Comparison of ENCODE assay signal across 11 cellular contexts in genomic region chrY:14344648-14345333, GRCh38.
DNase-seq lines count a peak whose midpoint lies in the region; ATAC-seq and TF ChIP-seq lines count a peak whose summit lies in the region.
"Had no signal": no experiment of that assay in that cellular context is flagged by ENCODE, and none has a peak within 500 bp of the region (broad histone marks: within the 10 kb centered on the region; RNA-seq: fewer than 3 reads in every experiment).

No MANE protein-coding gene starts in this region.

- H3K4me3 ChIP-seq in CD4-positive, alpha-beta memory T cell (ENCODE audit: low read length in 2 of 2), result peak overlapping the region; percentile 17 to 30
- no peak overlapping the region for H3K4me3 ChIP-seq in mucosa of descending colon

- CTCF ChIA-PET in CD4-positive, alpha-beta memory T cell (lab: Charles Lee; ENCODE audit: partially characterized antibody), result interaction anchor here (1.2 kb wide), 1 partner anchor 11 kb away, joined by 3 read pairs; no protein-coding TSS in a partner anchor

- H3K27me3 Mint-ChIP-seq in CD4-positive, alpha-beta memory T cell, result no peaks in the 10 kb centered on the region

- ATAC-seq in GM21423 (IDR thresholded peaks at IDR 0.05; ENCODE audit: unreplicated experiment), result peak; percentile 48
- ATAC-seq in mucosa of descending colon, result no peak

- peaks cover 0 to 61% (median 14%) of the 10 kb centered on the region in 4 donors for H3K4me1 Mint-ChIP-seq in CD4-positive, alpha-beta memory T cell

- peaks cover 48% of the 10 kb centered on the region for H3K4me1 ChIP-seq in CD4-positive, alpha-beta memory T cell (ENCODE audit: insufficient read depth, low read length)
- H3K4me1 ChIP-seq in mucosa of descending colon (ENCODE audit: low read depth), result no peaks in the 10 kb centered on the region
- H3K4me1 ChIP-seq: stomach had no signal

- peak in 1 of 5 donors; percentile 82 for DNase-seq in CD4-positive, alpha-beta memory T cell
- DNase-seq in LoVo (ENCODE audit: low spot score), result peak; percentile 11
- DNase-seq in epithelial cell of prostate (ENCODE audit: low read depth, low spot score), result peak; percentile 46
- no peak for DNase-seq in pons (ENCODE audit: low spot score)
- DNase-seq in OCI-M1 (lab: John Stamatoyannopoulos, UW), result no peak
- no peak for DNase-seq in mucosa of descending colon
- no peak for DNase-seq in NCI-H1417 (lab: John Stamatoyannopoulos, UW)
- DNase-seq: HCEC 1CT, NCI-H1694 treated with DMSO at 0.1 percent for 48 hours, stomach had no signal

- no peaks in the 10 kb centered on the region for H3K9me3 Mint-ChIP-seq in CD4-positive, alpha-beta memory T cell

- TF ChIP-seq CTCF in mucosa of descending colon (IDR thresholded peaks at IDR 0.05), result no peak

- intact Hi-C loops in CD4-positive, alpha-beta memory T cell (cut with micrococcal nuclease), result loop anchor here (10.0 kb wide), 4 partner anchors 90 to 870 kb away; partner anchors contain the start of gene NLGN4Y
- intact Hi-C loops in mucosa of descending colon (cut with DNase I, micrococcal nuclease), result no loop called here

- H3K27me3 ChIP-seq in CD4-positive, alpha-beta memory T cell (ENCODE audit: insufficient read depth, low read length), result no peaks in the 10 kb centered on the region
- H3K27me3 ChIP-seq: stomach had no signal

- H3K27ac Mint-ChIP-seq in CD4-positive, alpha-beta memory T cell, result peak overlapping the region in 2 of 7 donors; percentile 95 to 97

- POLR2A ChIA-PET in CD4-positive, alpha-beta memory T cell (lab: Charles Lee; ENCODE audit: partially characterized antibody), result interaction anchor here (0.8 to 1.5 kb wide), 3 partner anchors 16 to 641 kb away, joined by 3 to 6 read pairs (median 3); no protein-coding TSS in a partner anchor

- H3K4me3 Mint-ChIP-seq in CD4-positive, alpha-beta memory T cell, result peak overlapping the region in 2 of 8 donors; percentile 61 to 78

- H3K36me3 Mint-ChIP-seq in CD4-positive, alpha-beta memory T cell, result peaks cover 0 to 2% of the 10 kb centered on the region in 2 donors

- peak overlapping the region; percentile 70 for H3K27ac ChIP-seq in CD4-positive, alpha-beta memory T cell (ENCODE audit: low read depth, low read length)
- no peak overlapping the region for H3K27ac ChIP-seq in epithelial cell of prostate
- H3K27ac ChIP-seq: stomach had no signal

- no peaks in the 10 kb centered on the region for H3K36me3 ChIP-seq in CD4-positive, alpha-beta memory T cell (ENCODE audit: insufficient read depth, low read length)
- no peaks in the 10 kb centered on the region for H3K36me3 ChIP-seq in mucosa of descending colon (ENCODE audit: low read depth)
- H3K36me3 ChIP-seq: stomach had no signal

- no peaks in the 10 kb centered on the region for H3K9me3 ChIP-seq in CD4-positive, alpha-beta memory T cell (ENCODE audit: control insufficient read depth in 1 of 2, low read length in 2 of 2)
- no peaks in the 10 kb centered on the region for H3K9me3 ChIP-seq in mucosa of descending colon
- H3K9me3 ChIP-seq: stomach had no signal

Comparison
In these comparisons a context has a peak if more than half of its experiments do, and no peak if none do; other contexts are left out.
1. DNase-seq: peak in LoVo (single experiment) and epithelial cell of prostate (single experiment); none in pons (single experiment), OCI-M1 (single experiment), mucosa of descending colon (0 of 3) and NCI-H1417 (0 of 3).